In genomic region chr12:94151577-94151976, GRCh38 we compare ENCODE assay signal across 9 cellular contexts. TPM values are rescaled to one million over a fixed set of nuclear protein-coding genes. Genes with fewer than 3 reads are reported as not detected.
A peak's percentile ranks its signal among the peaks of the same experiment; 100 is the strongest.
DNase-seq lines count a peak whose midpoint lies in the region; ATAC-seq and TF ChIP-seq lines count a peak whose summit lies in the region.
"Had no signal": no experiment of that assay in that cellular context is flagged by ENCODE, and none has a peak within 500 bp of the region (broad histone marks: within the 10 kb centered on the region; RNA-seq: fewer than 3 reads in every experiment).

No MANE protein-coding gene starts in this region.

- CTCF ChIA-PET in activated B cell treated with CpG ODN at 0.5 μM for 24 hours (lab: Charles Lee): interaction anchor here (1.1 to 1.8 kb wide), 3 partner anchors 54 to 724 kb away, joined by 3 to 7 read pairs (median 3); no protein-coding TSS in a partner anchor

- H3K27ac Mint-ChIP-seq in CD14-positive monocyte (peak overlapping the region in 4 of 7 donors; percentile 12 to 65 (median 30)), activated B cell treated with CpG ODN at 0.5 μM for 24 hours (peak overlapping the region; percentile 78)

- H3K27me3 ChIP-seq in GM06990 (replicated peaks; ENCODE audit: control insufficient read depth, insufficient read depth, low read length) (no peaks in the 10 kb centered on the region), SJCRH30 (no peaks in the 10 kb centered on the region)

- intact Hi-C loops in CD14-positive monocyte (cut with micrococcal nuclease) (loop anchor here in 1 of 2 donors (10.0 kb wide), 1 partner anchor 113 kb away; no protein-coding TSS in a partner anchor), activated B cell treated with CpG ODN at 0.5 μM for 24 hours (cut with micrococcal nuclease) (loop anchor here (2.0 kb wide), 1 partner anchor 13 kb away; no protein-coding TSS in a partner anchor), mucosa of descending colon (cut with DNase I, micrococcal nuclease) (no loop called here)

- H3K9me3 ChIP-seq in mucosa of descending colon (no peaks in the 10 kb centered on the region), SJCRH30 (replicated peaks) (no peaks in the 10 kb centered on the region)

- ATAC-seq in activated B cell treated with CpG ODN at 0.5 μM for 24 hours (ENCODE audit: low read depth): no peak
- peak; percentile 52 for ATAC-seq in mucosa of descending colon
- ATAC-seq: SK-N-SH treated with all-trans-retinoic acid at 6 μM for 48 hours had no signal

- H3K27ac ChIP-seq in SJCRH30: no peak overlapping the region

- H3K27me3 Mint-ChIP-seq in CD14-positive monocyte (ENCODE audit: low read depth in 3 of 3): peaks cover 3 to 9% (median 3%) of the 10 kb centered on the region in 3 donors
- no peaks in the 10 kb centered on the region for H3K27me3 Mint-ChIP-seq in activated B cell treated with CpG ODN at 0.5 μM for 24 hours

- H3K4me1 Mint-ChIP-seq in CD14-positive monocyte: peaks cover 52% of the 10 kb centered on the region
- peaks cover 57% of the 10 kb centered on the region for H3K4me1 Mint-ChIP-seq in activated B cell treated with CpG ODN at 0.5 μM for 24 hours

- H3K9me3 Mint-ChIP-seq in CD14-positive monocyte (peaks cover 0 to 2% (median 0%) of the 10 kb centered on the region in 7 donors), activated B cell treated with CpG ODN at 0.5 μM for 24 hours (no peaks in the 10 kb centered on the region)

- TF ChIP-seq CTCF in CD14-positive monocyte (IDR thresholded peaks at IDR 0.05) (no peak), GM06990 (IDR thresholded peaks at IDR 0.05; ENCODE audit: insufficient read depth, low read length, poor library complexity, severe bottlenecking) (no peak), activated B cell treated with CpG ODN at 0.5 μM for 24 hours (IDR thresholded peaks at IDR 0.05) (no peak), mucosa of descending colon (IDR thresholded peaks at IDR 0.05) (no peak)

- POLR2A ChIA-PET in activated B cell treated with CpG ODN at 0.5 μM for 24 hours (lab: Charles Lee): interaction anchor here (0.7 to 1.7 kb wide), 4 partner anchors 22 to 618 kb away, joined by 4 to 10 read pairs (median 4); no protein-coding TSS in a partner anchor

- H3K4me1 ChIP-seq in mucosa of descending colon (ENCODE audit: low read depth): peaks cover 41% of the 10 kb centered on the region
- no peaks in the 10 kb centered on the region for H3K4me1 ChIP-seq in SJCRH30

- H3K4me3 ChIP-seq in GM06990 (replicated peaks; ENCODE audit: low read depth, low read length) (peak overlapping the region; percentile 72), mucosa of descending colon (no peak overlapping the region), SJCRH30 (no peak overlapping the region)

- H3K36me3 Mint-ChIP-seq in CD14-positive monocyte: peaks cover 20 to 26% of the 10 kb centered on the region in 2 donors
- peaks cover 8% of the 10 kb centered on the region for H3K36me3 Mint-ChIP-seq in activated B cell treated with CpG ODN at 0.5 μM for 24 hours (ENCODE audit: low read depth)

- DNase-seq in CD14-positive monocyte (ENCODE audit: low spot score) (no peak), GM06990 (ENCODE audit: extremely low read depth, insufficient read length) (no peak), activated B cell treated with CpG ODN at 0.5 μM for 24 hours (no peak), mucosa of descending colon (peak in 1 of 3 donors; percentile 66), AG08396 (ENCODE audit: low spot score) (no peak), SJCRH30 (no peak), NCI-H82 (lab: John Stamatoyannopoulos, UW) (no peak), activated gamma-delta T cell (lab: John Stamatoyannopoulos, UW) (no peak)

- H3K36me3 ChIP-seq in GM06990 (ENCODE audit: control insufficient read depth, insufficient read depth, low read length) (no peaks in the 10 kb centered on the region), mucosa of descending colon (ENCODE audit: low read depth) (no peaks in the 10 kb centered on the region), SJCRH30 (no peaks in the 10 kb centered on the region)

- H3K4me3 Mint-ChIP-seq in CD14-positive monocyte (peak overlapping the region; percentile 99), activated B cell treated with CpG ODN at 0.5 μM for 24 hours (peak overlapping the region; percentile 96)

RNA-seq across cellular contexts. Expression of gene PLXNC1, which starts 3.2 kb away (rescaled TPM):
- 10 to 100 TPM; 14.3 to 15.4 TPM for polyA plus RNA-seq in CD14-positive monocyte
- total RNA-seq in activated B cell treated with CpG ODN at 0.5 μM for 24 hours: 27.0 and 30.9 TPM in 2 replicates
- 10 to 100 TPM in 1 of 3 donors, 1 to 10 TPM in 2; 5.2 to 13.2 (median 6.2) TPM for total RNA-seq in mucosa of descending colon
- 0.05 and 0.08 TPM in 2 replicates for total RNA-seq in SJCRH30 (2014; rRNA removed; shearing (Covaris generic))
